ENCODE assay signal across 8 cellular contexts in the genomic region with DNA sequence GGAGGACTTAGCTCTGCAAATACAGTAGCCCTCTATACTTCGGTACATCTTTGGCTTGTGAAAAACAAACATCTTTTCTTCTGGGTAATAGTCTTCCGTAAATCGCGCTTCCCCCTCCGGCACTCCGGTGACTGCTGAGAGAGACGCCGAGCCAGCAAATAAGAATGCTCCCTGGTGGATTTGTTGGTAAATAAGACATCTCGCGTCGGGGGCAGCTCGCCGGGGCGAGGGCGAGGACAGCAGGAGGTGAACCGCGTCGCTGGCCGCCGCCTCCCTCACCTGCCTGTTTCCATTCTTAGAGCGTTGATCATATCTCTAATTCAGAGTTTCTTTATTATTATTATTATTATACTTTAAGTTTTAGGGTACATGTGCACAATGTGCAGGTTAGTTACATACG.
"Had no signal": no experiment of that assay in that cellular context is flagged by ENCODE, and none has a peak within 500 bp of the region (broad histone marks: within the 10 kb centered on the region; RNA-seq: fewer than 3 reads in every experiment).

No MANE protein-coding gene starts in this region.

- H3K27ac ChIP-seq: HL-60 had no signal

- DNase-seq: H9, HCEC 1CT, KBM-7 had no signal

- ATAC-seq: GM23338, HepG2 had no signal

- H3K4me3 ChIP-seq: GM23338 had no signal

- FAIRE-seq: H1, H54, HepG2 had no signal
